Comparison of ENCODE assay signal across 8 cellular contexts in genomic region chr17:45430006-45430737, GRCh38. TPM values are rescaled to one million over a fixed set of nuclear protein-coding genes. Genes with fewer than 3 reads are reported as not detected.
DNase-seq lines count a peak whose midpoint lies in the region; ATAC-seq and TF ChIP-seq lines count a peak whose summit lies in the region.

No MANE protein-coding gene starts in this region.

- no peak for TF ChIP-seq CTCF in spleen (IDR thresholded peaks at IDR 0.05 in 8 of 11, conservative IDR thresholded peaks at IDR 0.05 in 3 of 11)

- no peak for ATAC-seq in GM18873 (IDR thresholded peaks at IDR 0.05; ENCODE audit: low FRiP score, unreplicated experiment)

- no peak overlapping the region for H3K27ac Mint-ChIP-seq in T-helper 1 cell treated with Interleukin-12 subunit alpha and Interleukin-12 subunit beta and Interleukin-4 antibody, amounts not matched to agents 30 μg/mL and 1 μg/mL, for 36 hours
- H3K27ac Mint-ChIP-seq in activated T-helper 1 cell treated with anti-CD3 and anti-CD28 coated beads, Interleukin-12 subunit alpha, Interleukin-12 subunit beta, Interleukin-2, Interleukin-4 antibody, amounts not matched to agents 30 ng/mL and 10 ng/mL and 1 ng/mL, durations not matched to agents 14 hours and 24 hours and 36 hours: no peak overlapping the region

- peaks cover 9% of the 10 kb centered on the region for H3K36me3 Mint-ChIP-seq in T-helper 1 cell treated with Interleukin-12 subunit alpha and Interleukin-12 subunit beta and Interleukin-4 antibody, amounts not matched to agents 30 μg/mL and 1 μg/mL, for 36 hours (ENCODE audit: low read depth)
- no peaks in the 10 kb centered on the region for H3K36me3 Mint-ChIP-seq in activated T-helper 1 cell treated with anti-CD3 and anti-CD28 coated beads, Interleukin-12 subunit alpha, Interleukin-12 subunit beta, Interleukin-2, Interleukin-4 antibody, amounts not matched to agents 30 ng/mL and 10 ng/mL and 1 ng/mL, durations not matched to agents 14 hours and 24 hours and 36 hours (ENCODE audit: low read depth)

- peaks cover 15% of the 10 kb centered on the region for H3K4me1 Mint-ChIP-seq in T-helper 1 cell treated with Interleukin-12 subunit alpha and Interleukin-12 subunit beta and Interleukin-4 antibody, amounts not matched to agents 30 μg/mL and 1 μg/mL, for 36 hours (ENCODE audit: low read depth)
- H3K4me1 Mint-ChIP-seq in activated T-helper 1 cell treated with anti-CD3 and anti-CD28 coated beads, Interleukin-12 subunit alpha, Interleukin-12 subunit beta, Interleukin-2, Interleukin-4 antibody, amounts not matched to agents 30 ng/mL and 10 ng/mL and 1 ng/mL, durations not matched to agents 14 hours and 24 hours and 36 hours (ENCODE audit: low read depth): peaks cover 29% of the 10 kb centered on the region

- H3K4me1 ChIP-seq in iPS DF 6.9 (ENCODE audit: control insufficient read depth, insufficient read depth, low read length) (peaks cover 5% of the 10 kb centered on the region; the same call in 1 of the 2 replicates), spleen (peaks cover 14 to 89% (median 71%) of the 10 kb centered on the region in 6 donors)

- H3K4me3 ChIP-seq in iPS DF 6.9 (ENCODE audit: low read length) (peak overlapping the region; percentile 66; the same call in 1 of the 2 replicates), spleen (peak overlapping the region in 6 of 8 donors; percentile 57 to 82 (median 64))

- H3K27me3 ChIP-seq in iPS DF 6.9 (ENCODE audit: control insufficient read depth, insufficient read depth, low read length) (peaks cover 23% of the 10 kb centered on the region), spleen (replicated peaks in 1 of 7) (peaks cover 0 to 25% (median 0%) of the 10 kb centered on the region in 7 donors)

- DNase-seq in T-helper 1 cell: no peak
- no peak for DNase-seq in activated T-helper 1 cell treated with anti-CD3 and anti-CD28 coated beads, Interleukin-12 subunit alpha, Interleukin-12 subunit beta, Interleukin-2, Interleukin-4 antibody, amounts not matched to agents 30 ng/mL and 10 ng/mL and 1 ng/mL, durations not matched to agents 14 hours and 24 hours and 36 hours (ENCODE audit: low spot score)
- DNase-seq in iPS DF 6.9 (ENCODE audit: low read depth, low spot score): no peak
- peak; percentile 84 for DNase-seq in spleen
- DNase-seq in NCI-H2171 treated with DMSO at 0.1 percent for 48 hours (lab: John Stamatoyannopoulos, UW): no peak
- DNase-seq in DMS 273 treated with DMSO at 0.1 percent for 48 hours (lab: John Stamatoyannopoulos, UW): no peak

- intact Hi-C loops in activated T-helper 1 cell treated with anti-CD3 and anti-CD28 coated beads, Interleukin-12 subunit alpha, Interleukin-12 subunit beta, Interleukin-2, Interleukin-4 antibody, amounts not matched to agents 30 ng/mL and 10 ng/mL and 1 ng/mL, durations not matched to agents 14 hours and 24 hours and 36 hours (cut with micrococcal nuclease): no loop called here
- intact Hi-C loops in spleen (cut with DNase I; ENCODE audit: low total_unique reads): no loop called here

- H3K36me3 ChIP-seq in iPS DF 6.9 (ENCODE audit: control insufficient read depth, insufficient read depth, low read length): no peaks in the 10 kb centered on the region; the same call in 1 of the 2 replicates
- peaks cover 0 to 25% (median 0%) of the 10 kb centered on the region in 6 donors for H3K36me3 ChIP-seq in spleen

- TF ChIP-seq POLR2A in spleen (IDR thresholded peaks at IDR 0.05): no peak

- WGBS in iPS DF 6.9 (ENCODE audit: insufficient coverage, insufficient read length): no CpG with 5 or more reads among the region's 68 CpGs
- 77 to 88% (median 84%) methylated on average over 35 to 68 of the region's 68 CpGs for WGBS in spleen, 5 donors

- no peaks in the 10 kb centered on the region for H3K9me3 Mint-ChIP-seq in T-helper 1 cell treated with Interleukin-12 subunit alpha and Interleukin-12 subunit beta and Interleukin-4 antibody, amounts not matched to agents 30 μg/mL and 1 μg/mL, for 36 hours
- no peaks in the 10 kb centered on the region for H3K9me3 Mint-ChIP-seq in activated T-helper 1 cell treated with anti-CD3 and anti-CD28 coated beads, Interleukin-12 subunit alpha, Interleukin-12 subunit beta, Interleukin-2, Interleukin-4 antibody, amounts not matched to agents 30 ng/mL and 10 ng/mL and 1 ng/mL, durations not matched to agents 14 hours and 24 hours and 36 hours

- peak overlapping the region; percentile 84 for H3K4me3 Mint-ChIP-seq in T-helper 1 cell treated with Interleukin-12 subunit alpha and Interleukin-12 subunit beta and Interleukin-4 antibody, amounts not matched to agents 30 μg/mL and 1 μg/mL, for 36 hours
- peak overlapping the region; percentile 79 for H3K4me3 Mint-ChIP-seq in activated T-helper 1 cell treated with anti-CD3 and anti-CD28 coated beads, Interleukin-12 subunit alpha, Interleukin-12 subunit beta, Interleukin-2, Interleukin-4 antibody, amounts not matched to agents 30 ng/mL and 10 ng/mL and 1 ng/mL, durations not matched to agents 14 hours and 24 hours and 36 hours

- no peaks in the 10 kb centered on the region for H3K27me3 Mint-ChIP-seq in T-helper 1 cell treated with Interleukin-12 subunit alpha and Interleukin-12 subunit beta and Interleukin-4 antibody, amounts not matched to agents 30 μg/mL and 1 μg/mL, for 36 hours (ENCODE audit: low read depth)
- H3K27me3 Mint-ChIP-seq in activated T-helper 1 cell treated with anti-CD3 and anti-CD28 coated beads, Interleukin-12 subunit alpha, Interleukin-12 subunit beta, Interleukin-2, Interleukin-4 antibody, amounts not matched to agents 30 ng/mL and 10 ng/mL and 1 ng/mL, durations not matched to agents 14 hours and 24 hours and 36 hours (ENCODE audit: insufficient read depth): no peaks in the 10 kb centered on the region

- H3K9me3 ChIP-seq in iPS DF 6.9 (ENCODE audit: control insufficient read depth, insufficient read depth, low read length): no peaks in the 10 kb centered on the region
- no peaks in the 10 kb centered on the region for H3K9me3 ChIP-seq in spleen

- H3K27ac ChIP-seq in iPS DF 6.9 (ENCODE audit: low read length) (no peak overlapping the region), spleen (peak overlapping the region in 6 of 8 donors; percentile 36 to 93 (median 80))

RNA-seq across cellular contexts. Expression of gene ARHGAP27, which starts 2.5 kb away (rescaled TPM):
- total RNA-seq in activated T-helper 1 cell treated with anti-CD3 and anti-CD28 coated beads, Interleukin-12 subunit alpha, Interleukin-12 subunit beta, Interleukin-2, Interleukin-4 antibody, amounts not matched to agents 30 ng/mL and 10 ng/mL and 1 ng/mL, durations not matched to agents 14 hours and 24 hours and 36 hours: 47.9 and 59.1 TPM in 2 replicates
- 100 to 1,000 TPM in 6 of 7 donors, 10 to 100 TPM in 1; 97.8 to 151 (median 129) TPM for total RNA-seq in spleen
- 100 to 1,000 TPM in 1 of 3 donors, 10 to 100 TPM in 2; 43.6 to 103 (median 73.1) TPM for polyA plus RNA-seq in spleen
